15 cellular contexts compared by ENCODE assay signal in genomic region chr21:45306453-45306831, GRCh38. TPM values are rescaled to one million over a fixed set of nuclear protein-coding genes. Genes with fewer than 3 reads are reported as not detected.
DNase-seq lines count a peak whose midpoint lies in the region; ATAC-seq and TF ChIP-seq lines count a peak whose summit lies in the region.
"Had no signal": no experiment of that assay in that cellular context is flagged by ENCODE, and none has a peak within 500 bp of the region (broad histone marks: within the 10 kb centered on the region; RNA-seq: fewer than 3 reads in every experiment).

No MANE protein-coding gene starts in this region.

- H3K4me1 ChIP-seq in psoas muscle (peaks cover 27% of the 10 kb centered on the region), vagina (peaks cover 36% of the 10 kb centered on the region)

- H3K36me3 ChIP-seq in psoas muscle (ENCODE audit: insufficient read depth in 1 of 2, low read depth in 1 of 2) (no peaks in the 10 kb centered on the region), vagina (no peaks in the 10 kb centered on the region)

- intact Hi-C loops in left colon (cut with DNase I, micrococcal nuclease) (no loop called here), psoas muscle (cut with DNase I) (loop anchor here in 1 of 2 donors (5.0 kb wide), 1 partner anchor 51 kb away; no protein-coding TSS in a partner anchor), vagina (cut with DNase I) (loop anchor here (5.0 kb wide), 1 partner anchor 41 kb away; no protein-coding TSS in a partner anchor)

- H3K9me3 Mint-ChIP-seq in activated naive CD8-positive, alpha-beta T cell treated with anti-CD3 and anti-CD28 coated beads, Interleukin-2, amount 10 ng/mL, durations not matched to agents 7 days and 5 days: no peaks in the 10 kb centered on the region
- H3K9me3 Mint-ChIP-seq in activated naive CD8-positive, alpha-beta T cell treated with anti-CD3 and anti-CD28 coated beads, Interleukin-2, amount 50 U/mL, for 24 hours: no peaks in the 10 kb centered on the region
- H3K9me3 Mint-ChIP-seq: stimulated activated naive CD8-positive, alpha-beta T cell treated with anti-CD3 and anti-CD28 coated beads, Interleukin-15, Interleukin-2, amounts not matched to agents 100 ng/mL and 50 ng/mL, for 24 hours had no signal

- 28 to 62% (median 41%) methylated on average over 18 of the region's 18 CpGs for WGBS in psoas muscle, 3 donors

- no peak for TF ChIP-seq POLR2A in vagina (IDR thresholded peaks at IDR 0.05)

- no peak for ATAC-seq in activated naive CD8-positive, alpha-beta T cell treated with anti-CD3 and anti-CD28 coated beads, Interleukin-2, amount 10 ng/mL, durations not matched to agents 7 days and 5 days (ENCODE audit: low read depth)
- no peak for ATAC-seq in activated naive CD8-positive, alpha-beta T cell treated with anti-CD3 and anti-CD28 coated beads, Interleukin-2, amount 50 U/mL, for 24 hours
- no peak for ATAC-seq in left colon
- peak in 1 of 4 donors; percentile 11 for ATAC-seq in psoas muscle

- H3K27me3 ChIP-seq in psoas muscle (ENCODE audit: insufficient read depth in 3 of 3, low read length in 2 of 3) (peaks cover 0 to 67% (median 5%) of the 10 kb centered on the region in 3 donors), vagina (no peaks in the 10 kb centered on the region)

- peak; percentile 8 for DNase-seq in activated naive CD8-positive, alpha-beta T cell treated with anti-CD3 and anti-CD28 coated beads, Interleukin-2, amount 10 ng/mL, durations not matched to agents 7 days and 5 days
- no peak for DNase-seq in activated naive CD8-positive, alpha-beta T cell treated with anti-CD3 and anti-CD28 coated beads, Interleukin-2, amount 50 U/mL, for 24 hours
- DNase-seq in left colon (peak; percentile 2 to 11), psoas muscle (peak in 1 of 2 donors; percentile 12), vagina (ENCODE audit: extremely low spot score in 2 of 2) (no peak), GM13976 (ENCODE audit: low spot score) (no peak), iPS-NIHi7 (ENCODE audit: extremely low spot score) (no peak), globus pallidus (ENCODE audit: low spot score) (no peak)
- DNase-seq: 8988T; GOT3; NCI-H510A treated with DMSO at 0.1 percent for 48 hours; SHP77 treated with DMSO at 0.1 percent for 48 hours; stimulated activated CD4-positive, alpha-beta T cell treated with anti-CD3 and anti-CD28 coated beads, Interleukin-2, amount 100 ng/mL, for 48 hours had no signal

- H3K4me1 Mint-ChIP-seq in activated naive CD8-positive, alpha-beta T cell treated with anti-CD3 and anti-CD28 coated beads, Interleukin-2, amount 10 ng/mL, durations not matched to agents 7 days and 5 days: peaks cover 1% of the 10 kb centered on the region
- peaks cover 41% of the 10 kb centered on the region for H3K4me1 Mint-ChIP-seq in activated naive CD8-positive, alpha-beta T cell treated with anti-CD3 and anti-CD28 coated beads, Interleukin-2, amount 50 U/mL, for 24 hours

- H3K4me3 ChIP-seq in psoas muscle (no peak overlapping the region), vagina (peak overlapping the region in 1 of 2 donors; percentile 7)

- no peak overlapping the region for H3K27ac Mint-ChIP-seq in activated naive CD8-positive, alpha-beta T cell treated with anti-CD3 and anti-CD28 coated beads, Interleukin-2, amount 10 ng/mL, durations not matched to agents 7 days and 5 days
- H3K27ac Mint-ChIP-seq in activated naive CD8-positive, alpha-beta T cell treated with anti-CD3 and anti-CD28 coated beads, Interleukin-2, amount 50 U/mL, for 24 hours: no peak overlapping the region
- H3K27ac Mint-ChIP-seq: stimulated activated naive CD8-positive, alpha-beta T cell treated with anti-CD3 and anti-CD28 coated beads, Interleukin-15, Interleukin-2, amounts not matched to agents 100 ng/mL and 50 ng/mL, for 24 hours had no signal

- no peak for TF ChIP-seq CTCF in psoas muscle (IDR thresholded peaks at IDR 0.05)
- no peak for TF ChIP-seq CTCF in vagina (IDR thresholded peaks at IDR 0.05)
- no peak for TF ChIP-seq CTCF in GM13976 (IDR thresholded peaks at IDR 0.05; ENCODE audit: borderline replicate concordance, control extremely low read depth, extremely low read depth, insufficient read depth, missing control alignments)

- in situ Hi-C loops in GM13976 (cut with MboI; ENCODE audit: low sequenced_read_pairs, unreplicated experiment): no loop called here

- H3K9me3 ChIP-seq in psoas muscle: no peaks in the 10 kb centered on the region
- H3K9me3 ChIP-seq in vagina: no peaks in the 10 kb centered on the region

- H3K27ac ChIP-seq in psoas muscle (peak overlapping the region; percentile 55), vagina (peak overlapping the region; percentile 74)
- H3K27ac ChIP-seq: VCaP had no signal

- H3K27me3 Mint-ChIP-seq in activated naive CD8-positive, alpha-beta T cell treated with anti-CD3 and anti-CD28 coated beads, Interleukin-2, amount 10 ng/mL, durations not matched to agents 7 days and 5 days: no peaks in the 10 kb centered on the region
- H3K27me3 Mint-ChIP-seq in activated naive CD8-positive, alpha-beta T cell treated with anti-CD3 and anti-CD28 coated beads, Interleukin-2, amount 50 U/mL, for 24 hours: no peaks in the 10 kb centered on the region

- H3K36me3 Mint-ChIP-seq in activated naive CD8-positive, alpha-beta T cell treated with anti-CD3 and anti-CD28 coated beads, Interleukin-2, amount 10 ng/mL, durations not matched to agents 7 days and 5 days: no peaks in the 10 kb centered on the region
- H3K36me3 Mint-ChIP-seq in activated naive CD8-positive, alpha-beta T cell treated with anti-CD3 and anti-CD28 coated beads, Interleukin-2, amount 50 U/mL, for 24 hours (ENCODE audit: low read depth): no peaks in the 10 kb centered on the region

- POLR2A ChIA-PET in activated naive CD8-positive, alpha-beta T cell treated with anti-CD3 and anti-CD28 coated beads, Interleukin-2, amount 10 ng/mL, durations not matched to agents 7 days and 5 days (lab: Charles Lee): no interaction called here

- H3K4me3 Mint-ChIP-seq in activated naive CD8-positive, alpha-beta T cell treated with anti-CD3 and anti-CD28 coated beads, Interleukin-2, amount 10 ng/mL, durations not matched to agents 7 days and 5 days: no peak overlapping the region
- no peak overlapping the region for H3K4me3 Mint-ChIP-seq in activated naive CD8-positive, alpha-beta T cell treated with anti-CD3 and anti-CD28 coated beads, Interleukin-2, amount 50 U/mL, for 24 hours
- H3K4me3 Mint-ChIP-seq: stimulated activated naive CD8-positive, alpha-beta T cell treated with anti-CD3 and anti-CD28 coated beads, Interleukin-15, Interleukin-2, amounts not matched to agents 100 ng/mL and 50 ng/mL, for 24 hours had no signal

RNA-seq across cellular contexts. Expression of gene POFUT2, which starts 18.7 kb away (rescaled TPM):
- total RNA-seq in activated naive CD8-positive, alpha-beta T cell treated with anti-CD3 and anti-CD28 coated beads, Interleukin-2, amount 10 ng/mL, durations not matched to agents 7 days and 5 days: 10 to 100 TPM; 26.0 to 27.0 TPM
- 10 to 100 TPM; 21.7 to 26.1 TPM for total RNA-seq in left colon
- 10 to 100 TPM in 2 of 4 donors, 1 to 10 TPM in 2; 5.6 to 13.9 (median 9.4) TPM for total RNA-seq in psoas muscle
- 10 to 100 TPM in 2 of 3 donors, 1 to 10 TPM in 1; 8.3 to 13.1 (median 10.8) TPM for polyA plus RNA-seq in psoas muscle
- 38.3 TPM for total RNA-seq in vagina

Comparison
In these comparisons a context has a peak if more than half of its experiments do, and no peak if none do; other contexts are left out.
1. DNase-seq: peak in activated naive CD8-positive, alpha-beta T cell treated with anti-CD3 and anti-CD28 coated beads, Interleukin-2, amount 10 ng/mL, durations not matched to agents 7 days and 5 days (single experiment) and left colon (2 of 2); none in activated naive CD8-positive, alpha-beta T cell treated with anti-CD3 and anti-CD28 coated beads, Interleukin-2, amount 50 U/mL, for 24 hours (single experiment), vagina (0 of 2), GM13976 (single experiment), iPS-NIHi7 (single experiment) and globus pallidus (single experiment).